In genomic region chr4:42395595-42395994, GRCh38 we compare ENCODE assay signal across 18 cellular contexts. TPM values are rescaled to one million over a fixed set of nuclear protein-coding genes. Genes with fewer than 3 reads are reported as not detected.
A peak's percentile ranks its signal among the peaks of the same experiment; 100 is the strongest.
DNase-seq lines count a peak whose midpoint lies in the region; ATAC-seq and TF ChIP-seq lines count a peak whose summit lies in the region.
"Had no signal": no experiment of that assay in that cellular context is flagged by ENCODE, and none has a peak within 500 bp of the region (broad histone marks: within the 10 kb centered on the region; RNA-seq: fewer than 3 reads in every experiment).

No MANE protein-coding gene starts in this region.

- H3K4me3 ChIP-seq in GM23338, result peak overlapping the region; percentile 64; the same call in 1 of the 2 replicates

- TF ChIP-seq CTCF in GM23338 (conservative IDR thresholded peaks at IDR 0.05; ENCODE audit: low read depth in 2 of 2) (no peak), VCaP (conservative IDR thresholded peaks at IDR 0.05) (no peak), nephron (IDR thresholded peaks at IDR 0.05; ENCODE audit: unreplicated experiment in 3 of 3) (no peak), neural crest cell (conservative IDR thresholded peaks at IDR 0.05) (no peak)

- H3K36me3 ChIP-seq in GM23338 (ENCODE audit: insufficient read depth), result no peaks in the 10 kb centered on the region
- H3K36me3 ChIP-seq: BE2C, BLaER1 had no signal

- H3K4me1 Mint-ChIP-seq in GM23338, result peaks cover 59% of the 10 kb centered on the region
- peaks cover 48% of the 10 kb centered on the region for H3K4me1 Mint-ChIP-seq in nephron
- peaks cover 42% of the 10 kb centered on the region for H3K4me1 Mint-ChIP-seq in neural crest cell

- H3K4me2 ChIP-seq in GM23338, result peak overlapping the region; percentile 88; the same call in 1 of the 2 replicates
- H3K4me2 ChIP-seq: BLaER1 had no signal

- H2AFZ ChIP-seq in GM23338, result no peak overlapping the region

- H3K4me1 ChIP-seq in GM23338 (ENCODE audit: insufficient read depth), result peaks cover 37% of the 10 kb centered on the region
- H3K4me1 ChIP-seq: Caco-2 had no signal

- no peak for DNase-seq in GM23338 (ENCODE audit: low spot score)
- no peak for DNase-seq in neural crest cell (ENCODE audit: low read depth, low spot score)
- no peak for DNase-seq in activated T-cell treated with anti-CD3 and anti-CD28 coated beads, Interleukin-2, amount 50 U/mL, for 48 hours
- no peak for DNase-seq in activated effector memory CD4-positive, alpha-beta T cell treated with Interleukin-2 at 50 U/mL for 16 hours
- DNase-seq: 8988T; ACHN; BE2C; Caco-2; Calu3; CD4-positive, alpha-beta T cell; CD8-positive, alpha-beta T cell; DMS79 treated with DMSO at 0.1 percent for 48 hours; GF-D8 had no signal

- peaks cover 20% of the 10 kb centered on the region for H3F3A ChIP-seq in GM23338 (replicated peaks; ENCODE audit: low read depth)

- H3K27ac ChIP-seq in GM23338 (ENCODE audit: low read depth) (no peak overlapping the region), VCaP (peak overlapping the region; percentile 71; the same call in 1 of the 2 replicates)
- H3K27ac ChIP-seq: BLaER1, C4-2B had no signal

- no peaks in the 10 kb centered on the region for H4K20me1 ChIP-seq in GM23338 (replicated peaks; ENCODE audit: insufficient read depth)

- no peaks in the 10 kb centered on the region for H3K9me2 ChIP-seq in GM23338 (ENCODE audit: insufficient read depth)

- H3K4me3 Mint-ChIP-seq in GM23338 (no peak overlapping the region), nephron (peak overlapping the region in 2 of 3 experiments; percentile 17 to 28), neural crest cell (peak overlapping the region; percentile 25)

- H3K36me3 Mint-ChIP-seq in GM23338 (ENCODE audit: low read depth) (no peaks in the 10 kb centered on the region; the same call in 2 of the 3 replicates), nephron (ENCODE audit: low read depth) (peaks cover 12% of the 10 kb centered on the region), neural crest cell (ENCODE audit: low read depth) (peaks cover 3% of the 10 kb centered on the region)
- H3K36me3 Mint-ChIP-seq: CD8-positive, alpha-beta T cell had no signal

- H3K27me3 ChIP-seq in GM23338 (ENCODE audit: insufficient read depth), result peaks cover 62% of the 10 kb centered on the region
- H3K27me3 ChIP-seq: BE2C had no signal

- ATAC-seq in GM23338, result no peak
- ATAC-seq in GM21529 (IDR thresholded peaks at IDR 0.05; ENCODE audit: unreplicated experiment), result no peak
- ATAC-seq: CD8-positive, alpha-beta T cell had no signal

- H3K27ac Mint-ChIP-seq in GM23338 (no peak overlapping the region), nephron (no peak overlapping the region), neural crest cell (ENCODE audit: unreplicated experiment) (no peak overlapping the region)
- H3K27ac Mint-ChIP-seq: CD4-positive, alpha-beta T cell; CD8-positive, alpha-beta T cell had no signal

- no peaks in the 10 kb centered on the region for H3K79me2 ChIP-seq in GM23338 (replicated peaks; ENCODE audit: insufficient read depth)

- peaks cover 63% of the 10 kb centered on the region for H3K27me3 Mint-ChIP-seq in GM23338 (ENCODE audit: insufficient read depth, low read depth, poor library complexity)
- peaks cover 75% of the 10 kb centered on the region for H3K27me3 Mint-ChIP-seq in nephron (ENCODE audit: low read depth)
- peaks cover 82% of the 10 kb centered on the region for H3K27me3 Mint-ChIP-seq in neural crest cell (ENCODE audit: low read depth)

- peaks cover 6% of the 10 kb centered on the region; the same call in 2 of the 3 replicates for H3K9me3 Mint-ChIP-seq in GM23338
- H3K9me3 Mint-ChIP-seq in nephron, result no peaks in the 10 kb centered on the region
- no peaks in the 10 kb centered on the region for H3K9me3 Mint-ChIP-seq in neural crest cell
- H3K9me3 Mint-ChIP-seq: CD4-positive, alpha-beta T cell; CD8-positive, alpha-beta T cell had no signal

TF ChIP-seq in GM23338, 12 proteins besides CTCF, POLR2A, EP300 and RAD21 (continues in another document):
- TF ChIP-seq NANOG (IDR thresholded peaks at IDR 0.05; ENCODE audit: borderline replicate concordance) (no peak), REST (IDR thresholded peaks at IDR 0.05; ENCODE audit: unreplicated experiment) (no peak), EZH2phosphoT487 (IDR thresholded peaks at IDR 0.05; ENCODE audit: unreplicated experiment) (no peak), ZNF331 (CRISPR knock-in tag; IDR thresholded peaks at IDR 0.05; ENCODE audit: low read depth) (no peak)

RNA-seq across cellular contexts. Expression of gene SHISA3, which starts 1.7 kb away (rescaled TPM):
- 4.4 and 6.6 TPM in 2 replicates for total RNA-seq in GM23338 (2014; rRNA removed; shearing (Covaris generic))
- polyA plus RNA-seq in GM23338 (2016; fragmentation: Nextera tagmentation; extraction: Ambion mirVana), result 3.5 and 5.0 TPM in 2 replicates
- 24.2 and 25.4 TPM in 2 replicates for total RNA-seq in neural crest cell
- total RNA-seq: Caco-2; Calu3; CD4-positive, alpha-beta T cell; CD8-positive, alpha-beta T cell had no signal
